11 cellular contexts compared by ENCODE assay signal in genomic region chr5:181088289-181088688, GRCh38. TPM values are rescaled to one million over a fixed set of nuclear protein-coding genes. Genes with fewer than 3 reads are reported as not detected.
DNase-seq lines count a peak whose midpoint lies in the region; ATAC-seq, FAIRE-seq and TF ChIP-seq lines count a peak whose summit lies in the region.
"Had no signal": no experiment of that assay in that cellular context is flagged by ENCODE, and none has a peak within 500 bp of the region (broad histone marks: within the 10 kb centered on the region; RNA-seq: fewer than 3 reads in every experiment).

No MANE protein-coding gene starts in this region.

- no peaks in the 10 kb centered on the region for H3K4me1 ChIP-seq in kidney (ENCODE audit: control insufficient read depth in 1 of 2, insufficient read depth in 1 of 2, low read depth in 1 of 2, low read length in 2 of 2)

- no peaks in the 10 kb centered on the region for H3K9me3 ChIP-seq in kidney (ENCODE audit: control insufficient read depth in 1 of 2, low read length in 2 of 2)
- H3K9me3 ChIP-seq: thoracic aorta had no signal

- intact Hi-C loops in kidney (cut with DNase I), result no loop called here

- DNase-seq in BJ (ENCODE audit: low read depth), result no peak
- DNase-seq in GM12892 (ENCODE audit: insufficient read length), result no peak
- peak; percentile 75 for DNase-seq in iPS-NIHi11 (ENCODE audit: low spot score)
- no peak for DNase-seq in NCI-H2196 treated with DMSO at 0.1 percent for 48 hours (lab: John Stamatoyannopoulos, UW; ENCODE audit: unreplicated experiment)
- no peak for DNase-seq in amygdala (lab: John Stamatoyannopoulos, UW)
- no peak for DNase-seq in pons (ENCODE audit: low spot score)
- DNase-seq in kidney, result no peak
- DNase-seq: activated CD4-positive, CD25-positive, alpha-beta regulatory T cell treated with anti-CD3 and anti-CD28 coated beads, Interleukin-2, amount 50 U/mL, for 72 hours; NCI-H2029 had no signal

- no peaks in the 10 kb centered on the region for H3K36me3 ChIP-seq in BJ (ENCODE audit: control insufficient read depth, insufficient read depth, low read length)
- H3K36me3 ChIP-seq in kidney (ENCODE audit: control insufficient read depth in 1 of 2, insufficient read depth in 2 of 2, low read length in 2 of 2), result no peaks in the 10 kb centered on the region
- H3K36me3 ChIP-seq: thoracic aorta had no signal

- TF ChIP-seq POLR2A in GM12892 (IDR thresholded peaks at IDR 0.05; ENCODE audit: low read depth, low read length), result no peak

- ATAC-seq in SK-N-SH treated with all-trans-retinoic acid at 6 μM for 48 hours, result peak; percentile 65

- H3K4me3 ChIP-seq in BJ (ENCODE audit: low read depth, low read length) (no peak overlapping the region), kidney (ENCODE audit: low read length in 2 of 2) (no peak overlapping the region)
- H3K4me3 ChIP-seq: thoracic aorta had no signal

- H3K9ac ChIP-seq in kidney (ENCODE audit: low read length in 2 of 2), result no peak overlapping the region

- POLR2A ChIA-PET in BJ (lab: Charles Lee), result no interaction called here

- FAIRE-seq in GM12892 (lab: Jason Lieb, UNC), result peak; percentile 56
- FAIRE-seq in kidney (lab: Jason Lieb, UNC), result no peak

- peaks cover 4% of the 10 kb centered on the region for H3K27me3 ChIP-seq in BJ (ENCODE audit: control insufficient read depth, insufficient read depth, low read length)

- TF ChIP-seq CTCF in BJ (IDR thresholded peaks at IDR 0.05; ENCODE audit: insufficient read depth, low read depth, low read length), result peak; percentile 47
- TF ChIP-seq CTCF in kidney (IDR thresholded peaks at IDR 0.05; ENCODE audit: borderline replicate concordance, extremely low read depth, insufficient read depth), result no peak

- CTCF ChIA-PET in BJ (lab: Yijun Ruan, JAX), result no interaction called here

- H3K27ac ChIP-seq in kidney (ENCODE audit: low read depth in 2 of 2, low read length in 2 of 2), result no peak overlapping the region
- H3K27ac ChIP-seq: thoracic aorta had no signal

TF ChIP-seq in SK-N-SH treated with all-trans-retinoic acid at 6 μM for 48 hours, 23 proteins besides CTCF, POLR2A, EP300 and RAD21:
- TF ChIP-seq ZFP3 (CRISPR knock-in tag; IDR thresholded peaks at IDR 0.05), result no peak
- TF ChIP-seq CSRNP3 (CRISPR knock-in tag; IDR thresholded peaks at IDR 0.05), result no peak
- TF ChIP-seq PPARA (CRISPR knock-in tag; IDR thresholded peaks at IDR 0.05; ENCODE audit: borderline replicate concordance), result no peak
- TF ChIP-seq TSHZ2 (CRISPR knock-in tag; IDR thresholded peaks at IDR 0.05), result no peak
- TF ChIP-seq ZNF565 (CRISPR knock-in tag; conservative IDR thresholded peaks at IDR 0.05; ENCODE audit: low read depth), result no peak
- TF ChIP-seq ZNF70 (CRISPR knock-in tag; IDR thresholded peaks at IDR 0.05), result no peak
- no peak for TF ChIP-seq CREB5 (CRISPR knock-in tag; IDR thresholded peaks at IDR 0.05; ENCODE audit: low read depth)
- no peak for TF ChIP-seq OSR1 (CRISPR knock-in tag; IDR thresholded peaks at IDR 0.05)
- TF ChIP-seq RARB (CRISPR knock-in tag; IDR thresholded peaks at IDR 0.05), result no peak
- no peak for TF ChIP-seq ZNF8 (CRISPR knock-in tag; IDR thresholded peaks at IDR 0.05)
- no peak for TF ChIP-seq BACH2 (CRISPR knock-in tag; IDR thresholded peaks at IDR 0.05; ENCODE audit: borderline replicate concordance)
- no peak for TF ChIP-seq ISL1 (CRISPR knock-in tag; IDR thresholded peaks at IDR 0.05)
- TF ChIP-seq SNAI2 (CRISPR knock-in tag; IDR thresholded peaks at IDR 0.05), result no peak
- no peak for TF ChIP-seq ZFP30 (CRISPR knock-in tag; IDR thresholded peaks at IDR 0.05)
- TF ChIP-seq PATZ1 (CRISPR knock-in tag; IDR thresholded peaks at IDR 0.05; ENCODE audit: borderline replicate concordance), result no peak
- TF ChIP-seq ESRRG (CRISPR knock-in tag; IDR thresholded peaks at IDR 0.05), result no peak
- no peak for TF ChIP-seq TCF4 (CRISPR knock-in tag; IDR thresholded peaks at IDR 0.05; ENCODE audit: borderline replicate concordance)
- no peak for TF ChIP-seq CSDC2 (CRISPR knock-in tag; IDR thresholded peaks at IDR 0.05)
- no peak for TF ChIP-seq GLIS3 (CRISPR knock-in tag; IDR thresholded peaks at IDR 0.05)
- no peak for TF ChIP-seq TOX (CRISPR knock-in tag; IDR thresholded peaks at IDR 0.05; ENCODE audit: borderline replicate concordance)

RNA-seq across cellular contexts. Expression of gene OR2V1, which starts 42.7 kb away (rescaled TPM):
- not detected in 2 replicates for polyA plus RNA-seq in BJ (2011; rRNA removed)
- not detected in 2 replicates for polyA minus RNA-seq in BJ (2011; rRNA and poly(A)+ RNA removed)
- polyA plus RNA-seq in GM12892 (2012; ENCODE audit: missing spikeins), result not detected
- total RNA-seq in kidney, result not detected
- polyA plus RNA-seq in kidney (ENCODE audit: insufficient read depth, low read depth, low replicate concordance), result not detected
- total RNA-seq: thoracic aorta had no signal

RNA-seq across cellular contexts. Expression of gene BTNL9, which starts 48.2 kb away (rescaled TPM):
- polyA plus RNA-seq in BJ (2011; rRNA removed) (not detected in 2 replicates), kidney (ENCODE audit: insufficient read depth, low read depth, low replicate concordance) (8.6 TPM)
- not detected in 2 replicates for polyA minus RNA-seq in BJ (2011; rRNA and poly(A)+ RNA removed)
- polyA plus RNA-seq in GM12892 (2012; ENCODE audit: missing spikeins), result 5.2 TPM
- 11.9 TPM for total RNA-seq in kidney

RNA-seq across cellular contexts. Expression of gene OR2V2, which starts 59.1 kb away (rescaled TPM):
- not detected in 2 replicates for polyA plus RNA-seq in BJ (2011; rRNA removed)
- polyA minus RNA-seq in BJ (2011; rRNA and poly(A)+ RNA removed), result not detected in 2 replicates
- not detected for polyA plus RNA-seq in GM12892 (2012; ENCODE audit: missing spikeins)
- not detected for total RNA-seq in kidney
- not detected for polyA plus RNA-seq in kidney (ENCODE audit: insufficient read depth, low read depth, low replicate concordance)
- total RNA-seq: thoracic aorta had no signal
